In genomic region chr7:75842836-75843446, GRCh38 we compare ENCODE assay signal across 8 cellular contexts. TPM values are rescaled to one million over a fixed set of nuclear protein-coding genes. Genes with fewer than 3 reads are reported as not detected.
A peak's percentile ranks its signal among the peaks of the same experiment; 100 is the strongest.
DNase-seq lines count a peak whose midpoint lies in the region; ATAC-seq, FAIRE-seq and TF ChIP-seq lines count a peak whose summit lies in the region.

No MANE protein-coding gene starts in this region.

- peak; percentile 94 for DNase-seq in ELR (ENCODE audit: low read depth)
- peak; percentile 29 for DNase-seq in HTR-8/SVneo (ENCODE audit: insufficient read length, low spot score)
- DNase-seq in activated T-helper 9 cell treated with anti-CD3 and anti-CD28 coated beads, Interleukin-2, amount 50 U/mL, for 16 hours (ENCODE audit: low read depth), result peak; percentile 2
- DNase-seq in lower lobe of right lung, result no peak
- no peak for DNase-seq in thoracic aorta (ENCODE audit: low spot score)
- no peak for DNase-seq in 8988T
- no peak for DNase-seq in H7

- H3K36me3 ChIP-seq in lower lobe of right lung (no peaks in the 10 kb centered on the region), thoracic aorta (no peaks in the 10 kb centered on the region), H7 (replicated peaks; ENCODE audit: control insufficient read depth, insufficient read depth, low read length) (no peaks in the 10 kb centered on the region)

- H3K27me3 ChIP-seq in lower lobe of right lung (ENCODE audit: low read depth), result no peaks in the 10 kb centered on the region
- H3K27me3 ChIP-seq in thoracic aorta (replicated peaks; ENCODE audit: insufficient read depth), result no peaks in the 10 kb centered on the region
- H3K27me3 ChIP-seq in H7 (ENCODE audit: control insufficient read depth, insufficient read depth, low read length), result no peaks in the 10 kb centered on the region

- TF ChIP-seq CTCF in lower lobe of right lung (IDR thresholded peaks at IDR 0.05), result no peak
- no peak for TF ChIP-seq CTCF in thoracic aorta (IDR thresholded peaks at IDR 0.05)

- H3K4me1 ChIP-seq in lower lobe of right lung (peaks cover 21% of the 10 kb centered on the region), thoracic aorta (ENCODE audit: control insufficient read depth in 1 of 2, low read depth in 2 of 2) (peaks cover 4 to 10% of the 10 kb centered on the region in 2 donors)

- H3K4me3 ChIP-seq in lower lobe of right lung (peak overlapping the region; percentile 27), thoracic aorta (peak overlapping the region; percentile 19), H7 (ENCODE audit: insufficient read depth, low read depth, low read length) (no peak overlapping the region)

- H3K9me3 ChIP-seq in lower lobe of right lung, result no peaks in the 10 kb centered on the region
- H3K9me3 ChIP-seq in thoracic aorta, result no peaks in the 10 kb centered on the region

- H3K27ac ChIP-seq in lower lobe of right lung (peak overlapping the region; percentile 44), thoracic aorta (no peak overlapping the region)

- ATAC-seq in GM21447 (IDR thresholded peaks at IDR 0.05; ENCODE audit: unreplicated experiment), result peak; percentile 92
- ATAC-seq in lower lobe of right lung, result peak; percentile 86 to 88
- no peak for ATAC-seq in thoracic aorta (ENCODE audit: insufficient number of reproducible peaks, low FRiP score, low read depth)

- intact Hi-C loops in lower lobe of right lung (cut with DNase I), result no loop called here

- no peak for FAIRE-seq in HTR-8/SVneo (lab: Jason Lieb, UNC)

RNA-seq across cellular contexts. Expression of gene CCL24, which starts 29.3 kb away (rescaled TPM):
- total RNA-seq in lower lobe of right lung, result 4.1 TPM
- not detected for total RNA-seq in thoracic aorta
- total RNA-seq in H7 (2014; rRNA removed; shearing (Covaris generic)), result not detected in 2 replicates

RNA-seq across cellular contexts. Expression of gene RHBDD2, which starts 35.9 kb away (rescaled TPM):
- total RNA-seq in lower lobe of right lung (72.5 TPM), thoracic aorta (10 to 100 TPM; 36.5 to 52.4 TPM)
- 23.7 and 28.1 TPM in 2 replicates for total RNA-seq in H7 (2014; rRNA removed; shearing (Covaris generic))

Comparison
In these comparisons a context has a peak if more than half of its experiments do, and no peak if none do; other contexts are left out.
1. DNase-seq: peak in ELR (single experiment), HTR-8/SVneo (single experiment) and activated T-helper 9 cell treated with anti-CD3 and anti-CD28 coated beads, Interleukin-2, amount 50 U/mL, for 16 hours (single experiment); none in lower lobe of right lung (single experiment), thoracic aorta (single experiment), 8988T (single experiment) and H7 (single experiment).